9 cellular contexts compared by ENCODE assay signal in the genomic region with DNA sequence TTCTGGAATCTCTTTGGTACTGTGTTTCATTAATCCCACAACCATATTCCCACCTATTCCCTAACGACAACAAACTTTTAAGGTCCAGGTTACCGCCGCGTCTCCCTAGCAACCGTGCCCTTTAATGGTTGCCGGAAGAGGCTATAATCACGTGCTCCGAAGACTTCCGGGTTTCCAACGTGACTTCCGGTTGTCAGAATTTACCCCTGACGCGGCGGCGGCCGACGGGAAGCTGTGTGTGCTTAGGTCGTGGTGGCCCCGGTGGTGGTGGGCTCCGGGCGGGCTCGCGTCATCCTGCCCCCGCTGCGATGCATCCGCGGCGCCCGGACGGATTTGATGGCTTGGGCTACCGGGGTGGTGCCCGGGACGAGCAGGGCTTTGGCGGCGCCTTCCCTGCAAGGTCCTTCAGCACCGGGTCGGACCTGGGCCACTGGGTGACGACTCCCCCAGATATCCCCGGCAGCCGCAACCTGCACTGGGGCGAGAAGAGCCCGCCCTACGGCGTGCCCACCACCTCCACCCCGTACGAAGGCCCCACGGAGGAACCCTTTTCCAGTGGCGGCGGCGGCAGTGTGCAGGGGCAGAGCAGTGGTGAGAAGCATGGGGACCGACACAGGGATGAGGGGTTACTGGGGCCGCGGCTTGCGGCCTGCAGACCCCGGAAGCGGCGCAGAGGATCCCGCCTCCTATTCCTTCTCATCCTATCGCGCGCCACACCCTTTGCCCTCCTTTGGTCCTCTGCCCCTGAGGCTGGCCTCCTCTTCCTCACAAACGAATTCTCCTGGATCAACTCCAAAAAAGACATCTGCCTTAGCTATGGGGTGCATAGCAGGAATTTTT. TPM values are rescaled to one million over a fixed set of nuclear protein-coding genes. Genes with fewer than 3 reads are reported as not detected.
DNase-seq lines count a peak whose midpoint lies in the region; ATAC-seq, FAIRE-seq and TF ChIP-seq lines count a peak whose summit lies in the region.
"Had no signal": no experiment of that assay in that cellular context is flagged by ENCODE, and none has a peak within 500 bp of the region (broad histone marks: within the 10 kb centered on the region; RNA-seq: fewer than 3 reads in every experiment).

A gene (plus strand): TSS at position 196 of the 840 bp plus-strand sequence. CDS start 113 bp downstream, at position 309.

- peak within 1 kb of the TSS; percentile 85 to 90 (median 89) for H3K4me3 ChIP-seq in keratinocyte (ENCODE audit: control insufficient read depth in 2 of 3, extremely low read depth in 1 of 3, insufficient read depth in 2 of 3, low read depth in 1 of 3, low read length in 3 of 3)

- no peaks in the 10 kb centered on the region for H3K9me1 ChIP-seq in keratinocyte (ENCODE audit: control insufficient read depth, extremely low read depth, insufficient read depth, low read length)

- peak; percentile 95 for TF ChIP-seq POLR2A in GM18951 (IDR thresholded peaks at IDR 0.05; ENCODE audit: extremely low read depth, insufficient read depth, insufficient read length)

- H3K9me3 ChIP-seq in keratinocyte (ENCODE audit: control insufficient read depth, low read depth, low read length), result no peaks in the 10 kb centered on the region

- no peak for TF ChIP-seq CTCF in keratinocyte (optimal IDR thresholded peaks at IDR 0.05 in 1 of 3, IDR thresholded peaks at IDR 0.05 in 1 of 3, conservative IDR thresholded peaks at IDR 0.05 in 1 of 3; ENCODE audit: extremely low read depth in 1 of 3, insufficient read depth in 2 of 3, low read length in 3 of 3)

- peak within 1 kb of the TSS; percentile 83 for H3K9ac ChIP-seq in keratinocyte (ENCODE audit: control insufficient read depth, extremely low read depth, insufficient read depth, low read length)

- DNase-seq in AG08396 (ENCODE audit: low spot score), result peak; percentile 86
- DNase-seq in NCI-H345 treated with DMSO at 0.1 percent for 48 hours (lab: John Stamatoyannopoulos, UW; ENCODE audit: unreplicated experiment), result peak; percentile 58
- peak; percentile 84 for DNase-seq in activated CD4-positive, CD25-positive, alpha-beta regulatory T cell treated with anti-CD3 and anti-CD28 coated beads, Interleukin-2, amount 50 U/mL, for 72 hours
- DNase-seq in cerebellar nuclear complex (lab: John Stamatoyannopoulos, UW), result peak; percentile 11 to 71
- peak; percentile 30 for DNase-seq in keratinocyte (ENCODE audit: low read depth, low spot score)
- DNase-seq in stimulated activated CD4-positive, alpha-beta T cell treated with anti-CD3 and anti-CD28 coated beads, Interleukin-15, amount 100 ng/mL, for 24 hours, result peak; percentile 90

- peaks cover 20% of the 10 kb centered on the region for H3K79me2 ChIP-seq in keratinocyte (ENCODE audit: control insufficient read depth, insufficient read depth, low read length)

- peak within 1 kb of the TSS; percentile 66 for H3K27ac ChIP-seq in keratinocyte (ENCODE audit: control insufficient read depth, insufficient read depth, low read length)

- peak within 1 kb of the TSS; percentile 98 for H3K4me2 ChIP-seq in keratinocyte (ENCODE audit: control insufficient read depth, extremely low read depth, insufficient read depth, low read depth, low read length)

- no peaks in the 10 kb centered on the region for H3K36me3 ChIP-seq in keratinocyte (ENCODE audit: control insufficient read depth in 2 of 2, extremely low read depth in 1 of 2, insufficient read depth in 2 of 2, low read length in 2 of 2)

- no peaks in the 10 kb centered on the region for H4K20me1 ChIP-seq in keratinocyte (ENCODE audit: control insufficient read depth, extremely low read depth, insufficient read depth, low read length)

- peak within 1 kb of the TSS; percentile 95 for H2AFZ ChIP-seq in keratinocyte (ENCODE audit: control insufficient read depth, low read length)

- peak; percentile 97 for ATAC-seq in HG03196 (IDR thresholded peaks at IDR 0.05; ENCODE audit: unreplicated experiment)

- FAIRE-seq in keratinocyte (lab: Jason Lieb, UNC), result peak; percentile 52
- FAIRE-seq: TTC549 had no signal

- H3K4me1 ChIP-seq in keratinocyte (ENCODE audit: control insufficient read depth, extremely low read depth, insufficient read depth, low read length), result peaks cover 3% of the 10 kb centered on the region

- in situ Hi-C loops in GM18951 (cut with MboI; ENCODE audit: low sequenced_read_pairs, unreplicated experiment), result no loop called here

- no peaks in the 10 kb centered on the region for H3K27me3 ChIP-seq in keratinocyte (ENCODE audit: control insufficient read depth, extremely low read depth, insufficient read depth, low read length)

- dilution Hi-C loops in keratinocyte (cut with MboI; ENCODE audit: extremely low pct_ligation_motif_present, low sequenced_read_pairs), result no loop called here

RNA-seq across cellular contexts. Expression of the gene that starts here (rescaled TPM):
- polyA plus RNA-seq in keratinocyte, result 28.1 to 56.2 TPM (median 29.6 TPM) in 3 replicates
- polyA plus RNA-seq in keratinocyte (2011; ENCODE audit: low read depth), result 23.2 TPM
- polyA plus RNA-seq in keratinocyte (2011; cell fraction: cytosol; rRNA removed), result 27.0 and 54.9 TPM in 2 replicates
- polyA plus RNA-seq in keratinocyte (2011; cell fraction: nucleus; rRNA removed), result 20.1 and 26.5 TPM in 2 replicates
- polyA plus RNA-seq in keratinocyte (2012; ENCODE audit: low replicate concordance), result 20.5 and 29.8 TPM in 2 replicates
- polyA minus RNA-seq in keratinocyte, result 9.9 to 68.7 TPM (median 27.6 TPM) in 3 replicates
- polyA minus RNA-seq in keratinocyte (2011; cell fraction: cytosol; rRNA and poly(A)+ RNA removed), result 34.0 TPM
- polyA minus RNA-seq in keratinocyte (2011; cell fraction: nucleus; rRNA and poly(A)+ RNA removed), result 14.5 and 25.8 TPM in 2 replicates

Comparison
In these comparisons a context has a peak if more than half of its experiments do, and no peak if none do; other contexts are left out.
1. Peak in every context shown above with its lines: DNase-seq, ATAC-seq, H3K4me3 ChIP-seq and H3K27ac ChIP-seq.
2. DNase-seq: peak in every context shown above with its lines; median percentile 90 in stimulated activated CD4-positive, alpha-beta T cell treated with anti-CD3 and anti-CD28 coated beads, Interleukin-15, amount 100 ng/mL, for 24 hours; 86 in AG08396; 84 in activated CD4-positive, CD25-positive, alpha-beta regulatory T cell treated with anti-CD3 and anti-CD28 coated beads, Interleukin-2, amount 50 U/mL, for 72 hours; 58 in NCI-H345 treated with DMSO at 0.1 percent for 48 hours; 41 in cerebellar nuclear complex; 30 in keratinocyte.